12 cellular contexts compared by ENCODE assay signal in the genomic region with DNA sequence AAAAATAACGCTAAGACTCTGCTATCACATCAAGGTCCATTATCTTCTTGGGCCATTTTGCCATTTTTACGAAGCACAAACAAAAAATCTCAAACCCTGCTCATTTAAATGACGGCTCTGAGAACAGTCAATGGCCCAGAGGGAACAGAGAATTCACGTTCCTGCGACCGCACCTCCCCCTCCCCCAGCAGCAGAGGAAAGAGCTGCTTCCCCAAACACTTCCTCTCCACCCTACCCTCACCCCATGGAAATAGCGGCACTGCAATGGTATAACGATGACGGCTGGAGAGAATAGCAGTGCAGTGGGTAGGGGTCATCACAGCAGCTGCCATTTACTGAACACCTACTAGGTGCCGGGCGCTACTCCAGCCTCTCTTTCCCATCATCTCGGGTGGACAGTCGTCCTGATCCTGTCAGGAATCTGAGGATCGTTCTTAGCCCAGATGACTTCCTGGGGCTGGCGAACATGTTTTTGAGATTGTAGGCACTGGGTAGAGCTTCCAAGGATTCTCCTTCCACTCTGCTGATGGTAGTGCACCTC.
A peak's percentile ranks its signal among the peaks of the same experiment; 100 is the strongest.
DNase-seq lines count a peak whose midpoint lies in the region; ATAC-seq and TF ChIP-seq lines count a peak whose summit lies in the region.
"Had no signal": no experiment of that assay in that cellular context is flagged by ENCODE, and none has a peak within 500 bp of the region (broad histone marks: within the 10 kb centered on the region; RNA-seq: fewer than 3 reads in every experiment).

No MANE protein-coding gene starts in this region.

- H3K36me3 Mint-ChIP-seq in glutamatergic neuron (ENCODE audit: unreplicated experiment) (no peaks in the 10 kb centered on the region), type B pancreatic cell (no peaks in the 10 kb centered on the region)

- peaks cover 81% of the 10 kb centered on the region for H3K4me1 Mint-ChIP-seq in glutamatergic neuron (ENCODE audit: low read depth, unreplicated experiment)
- peaks cover 44% of the 10 kb centered on the region for H3K4me1 Mint-ChIP-seq in type B pancreatic cell (ENCODE audit: unreplicated experiment)

- H3K4me3 ChIP-seq in OCI-LY7 (ENCODE audit: low read depth, low read length, poor library complexity, severe bottlenecking) = no peak overlapping the region
- H3K4me3 ChIP-seq: GM23248 had no signal

- TF ChIP-seq CTCF in OCI-LY7 (conservative IDR thresholded peaks at IDR 0.05; ENCODE audit: low read length) = no peak
- no peak for TF ChIP-seq CTCF in glutamatergic neuron (IDR thresholded peaks at IDR 0.05; ENCODE audit: partially characterized antibody, unreplicated experiment)
- TF ChIP-seq CTCF in type B pancreatic cell (conservative IDR thresholded peaks at IDR 0.05) = no peak

- intact Hi-C loops in OCI-LY7 (cut with micrococcal nuclease; ENCODE audit: unreplicated experiment) = no loop called here
- intact Hi-C loops in sciatic nerve (cut with DNase I) = no loop called here

- CTCF ChIA-PET in OCI-LY7 (lab: Charles Lee; ENCODE audit: unreplicated experiment) = no interaction called here

- DNase-seq in OCI-LY7 (ENCODE audit: low spot score) = peak; percentile 15
- no peak for DNase-seq in glutamatergic neuron
- no peak for DNase-seq in sciatic nerve (ENCODE audit: low spot score)
- DNase-seq in COLO668 (lab: John Stamatoyannopoulos, UW; ENCODE audit: unreplicated experiment) = no peak
- DNase-seq in type B pancreatic cell (ENCODE audit: extremely low spot score, unreplicated experiment) = no peak
- no peak for DNase-seq in OCI-M2 (lab: John Stamatoyannopoulos, UW; ENCODE audit: unreplicated experiment)
- DNase-seq: activated CD4-positive, alpha-beta T cell treated with anti-CD3 and anti-CD28 coated beads, Interleukin-2, amount 10 ng/mL, durations not matched to agents 24 days and 14 days; Calu3; GM23248; NCI-H1436 had no signal

- POLR2A ChIA-PET in OCI-LY7 (lab: Charles Lee) = interaction anchor here (0.6 to 0.7 kb wide), 2 partner anchors 22 to 495 kb away, joined by 4 to 10 read pairs; no protein-coding TSS in a partner anchor

- peaks cover 40% of the 10 kb centered on the region for H3K9me3 Mint-ChIP-seq in glutamatergic neuron (ENCODE audit: unreplicated experiment)
- no peaks in the 10 kb centered on the region for H3K9me3 Mint-ChIP-seq in type B pancreatic cell
- H3K9me3 Mint-ChIP-seq: activated CD4-positive, alpha-beta T cell treated with anti-CD3 and anti-CD28 coated beads, Interleukin-2, amount 10 ng/mL, durations not matched to agents 24 days and 14 days had no signal

- peak; percentile 40 for ATAC-seq in GM18502 (IDR thresholded peaks at IDR 0.05; ENCODE audit: poor library complexity, unreplicated experiment)
- peak; percentile 29 for ATAC-seq in sciatic nerve
- no peak for ATAC-seq in HG02885 (IDR thresholded peaks at IDR 0.05; ENCODE audit: poor library complexity, unreplicated experiment)

- peak overlapping the region; percentile 10; the same call in 1 of the 2 replicates for H3K4me2 ChIP-seq in OCI-LY7 (ENCODE audit: low read length)

- H3K4me3 Mint-ChIP-seq in glutamatergic neuron (ENCODE audit: unreplicated experiment) (peak overlapping the region; percentile 9), type B pancreatic cell (no peak overlapping the region)
- H3K4me3 Mint-ChIP-seq: activated CD4-positive, alpha-beta T cell treated with anti-CD3 and anti-CD28 coated beads, Interleukin-2, amount 10 ng/mL, durations not matched to agents 24 days and 14 days had no signal

- BruUV-seq in OCI-LY7 (replicated peaks; lab: Mats Ljungman, UMichigan) = no TSS peak

- H3K9me2 ChIP-seq in OCI-LY7 (ENCODE audit: insufficient read depth, low read length) = no peaks in the 10 kb centered on the region

- H3K4me1 ChIP-seq in OCI-LY7 (ENCODE audit: insufficient read depth, low read length, poor library complexity, severe bottlenecking) = peaks cover 50% of the 10 kb centered on the region

- H4K20me1 ChIP-seq in OCI-LY7 (ENCODE audit: insufficient read depth, low read length) = peaks cover 29% of the 10 kb centered on the region

- peaks cover 31% of the 10 kb centered on the region for H3K27me3 Mint-ChIP-seq in glutamatergic neuron (ENCODE audit: unreplicated experiment)
- no peaks in the 10 kb centered on the region for H3K27me3 Mint-ChIP-seq in type B pancreatic cell
- H3K27me3 Mint-ChIP-seq: activated CD4-positive, alpha-beta T cell treated with anti-CD3 and anti-CD28 coated beads, Interleukin-2, amount 10 ng/mL, durations not matched to agents 24 days and 14 days had no signal

- H3K27ac Mint-ChIP-seq in glutamatergic neuron (ENCODE audit: unreplicated experiment) (peak overlapping the region; percentile 45), type B pancreatic cell (no peak overlapping the region)
- H3K27ac Mint-ChIP-seq: activated CD4-positive, alpha-beta T cell treated with anti-CD3 and anti-CD28 coated beads, Interleukin-2, amount 10 ng/mL, durations not matched to agents 24 days and 14 days had no signal

- peaks cover 35% of the 10 kb centered on the region; the same call in 1 of the 2 replicates for H3K79me2 ChIP-seq in OCI-LY7 (ENCODE audit: insufficient read depth, low read depth, low read length)

- peaks cover 6% of the 10 kb centered on the region; the same call in 1 of the 2 replicates for H3K36me3 ChIP-seq in OCI-LY7 (ENCODE audit: insufficient read depth, low read length)

- no peak overlapping the region for H3K27ac ChIP-seq in OCI-LY7 (ENCODE audit: low read depth, low read length, poor library complexity, severe bottlenecking)
- H3K27ac ChIP-seq: GM23248 had no signal

- H2AFZ ChIP-seq in OCI-LY7 (ENCODE audit: low read length) = no peak overlapping the region
- H2AFZ ChIP-seq: GM23248 had no signal

- no peaks in the 10 kb centered on the region for H3K9me3 ChIP-seq in OCI-LY7 (ENCODE audit: low read length)
